Comparison of ENCODE assay signal across 8 cellular contexts in the genomic region with DNA sequence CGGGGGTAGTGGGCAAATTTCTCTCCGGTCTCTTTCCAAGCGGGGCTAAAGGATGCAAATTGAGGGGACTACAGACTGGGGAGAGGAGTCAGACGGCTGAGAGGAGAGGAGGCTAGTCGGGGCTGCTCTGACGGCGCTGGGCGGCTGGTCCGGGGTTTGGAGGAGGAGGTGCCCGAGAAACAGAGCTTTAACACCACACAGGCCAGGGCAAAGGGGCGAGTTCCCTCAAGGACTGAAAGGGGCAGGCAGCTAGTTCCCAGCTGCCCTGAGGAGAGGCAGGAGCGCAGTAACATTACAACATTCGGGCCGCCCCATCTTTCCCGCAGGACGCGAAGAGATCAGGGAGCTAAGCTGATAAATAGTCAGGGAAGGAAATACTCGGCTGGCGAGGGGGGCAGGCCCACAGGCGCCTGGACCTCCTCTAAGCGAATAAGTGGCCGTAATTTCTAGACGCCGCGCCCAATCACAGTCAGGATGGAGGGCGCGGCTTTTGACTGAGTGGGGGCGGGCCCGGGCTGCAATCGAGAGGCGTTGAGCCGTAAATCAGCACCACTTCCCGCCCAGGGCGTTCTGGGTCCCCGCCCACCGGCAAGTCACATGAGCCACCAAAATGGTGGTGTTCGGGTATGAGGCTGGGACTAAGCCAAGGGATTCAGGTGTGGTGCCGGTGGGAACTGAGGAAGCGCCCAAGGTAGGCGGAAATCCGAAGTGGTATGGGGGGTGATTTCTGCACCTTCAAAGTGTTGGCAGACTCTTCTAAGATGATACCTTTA. TPM values are rescaled to one million over a fixed set of nuclear protein-coding genes. Genes with fewer than 3 reads are reported as not detected.
A peak's percentile ranks its signal among the peaks of the same experiment; 100 is the strongest.
DNase-seq lines count a peak whose midpoint lies in the region; ATAC-seq and TF ChIP-seq lines count a peak whose summit lies in the region.

A gene (plus strand): TSS at position 596 of the 773 bp plus-strand sequence. CDS start 15 bp downstream, at position 611.

- POLR2A ChIA-PET in Panc1 (lab: Charles Lee) = interaction anchor here (1.1 kb wide), 1 partner anchor 20 kb away, joined by 3 read pairs; a partner anchor contains a TSS

- no peaks in the 10 kb centered on the region for H3K27me3 Mint-ChIP-seq in activated T-cell treated with anti-CD3 and anti-CD28 coated beads, Interleukin-2, amount 50 U/mL, for 4 hours (ENCODE audit: low read depth)

- H3K9me3 ChIP-seq in Panc1 (ENCODE audit: control insufficient read depth, insufficient read depth, low read depth, low read length) (no peaks in the 10 kb centered on the region), esophagus (ENCODE audit: control insufficient read depth in 2 of 2, insufficient read depth in 1 of 2, low read depth in 1 of 2, low read length in 1 of 2) (no peaks in the 10 kb centered on the region), muscle layer of duodenum (ENCODE audit: control insufficient read depth in 1 of 2, low read length in 2 of 2) (no peaks in the 10 kb centered on the region)

- H3K27ac ChIP-seq in Panc1 (ENCODE audit: low read length) = peak within 1 kb of the TSS; percentile 96
- peak within 1 kb of the TSS; percentile 95 to 98 for H3K27ac ChIP-seq in esophagus (ENCODE audit: low read depth in 2 of 2, low read length in 1 of 2)
- peak within 1 kb of the TSS; percentile 89 for H3K27ac ChIP-seq in muscle layer of duodenum (ENCODE audit: low read length)

- no peaks in the 10 kb centered on the region for H3K9me3 Mint-ChIP-seq in activated T-cell treated with anti-CD3 and anti-CD28 coated beads, Interleukin-2, amount 50 U/mL, for 4 hours

- DNase-seq in DMS53 (lab: John Stamatoyannopoulos, UW) (peak; percentile 100), KG1 (lab: John Stamatoyannopoulos, UW) (peak; percentile 99), Panc1 (ENCODE audit: low read depth, low spot score) (peak; percentile 90)
- DNase-seq in activated T-cell treated with anti-CD3 and anti-CD28 coated beads, Interleukin-2, amount 50 U/mL, for 4 hours = peak; percentile 94
- DNase-seq in stimulated activated CD8-positive, alpha-beta memory T cell treated with anti-CD3 and anti-CD28 coated beads, Interleukin-7, amount 100 ng/mL, for 4 hours (ENCODE audit: low read depth in 2 of 2) = peak; percentile 94 to 97

- H3K4me3 Mint-ChIP-seq in activated T-cell treated with anti-CD3 and anti-CD28 coated beads, Interleukin-2, amount 50 U/mL, for 4 hours = peak within 1 kb of the TSS; percentile 99

- TF ChIP-seq CTCF in Panc1 (IDR thresholded peaks at IDR 0.05) = no peak

- H3K4me1 Mint-ChIP-seq in activated T-cell treated with anti-CD3 and anti-CD28 coated beads, Interleukin-2, amount 50 U/mL, for 4 hours (ENCODE audit: low read depth) = peaks cover 33% of the 10 kb centered on the region

- H3K36me3 Mint-ChIP-seq in activated T-cell treated with anti-CD3 and anti-CD28 coated beads, Interleukin-2, amount 50 U/mL, for 4 hours (ENCODE audit: insufficient read depth) = peaks cover 12% of the 10 kb centered on the region

- H3K36me3 ChIP-seq in Panc1 (ENCODE audit: control insufficient read depth, insufficient read depth, low read length) = peaks cover 5% of the 10 kb centered on the region
- peaks cover 0 to 3% of the 10 kb centered on the region in 2 donors for H3K36me3 ChIP-seq in esophagus (ENCODE audit: control insufficient read depth in 2 of 2, insufficient read depth in 2 of 2, low read length in 1 of 2)
- H3K36me3 ChIP-seq in muscle layer of duodenum (ENCODE audit: control insufficient read depth in 1 of 2, insufficient read depth in 2 of 2, low read length in 2 of 2) = peaks cover 0 to 7% of the 10 kb centered on the region in 2 donors

- H3K4me1 ChIP-seq in Panc1 (ENCODE audit: control insufficient read depth, insufficient read depth, low read length) (peaks cover 34% of the 10 kb centered on the region), esophagus (ENCODE audit: control insufficient read depth in 2 of 2, insufficient read depth in 2 of 2, low read length in 1 of 2) (no peaks in the 10 kb centered on the region), muscle layer of duodenum (ENCODE audit: control insufficient read depth in 1 of 2, insufficient read depth in 2 of 2, low read length in 2 of 2) (peaks cover 5 to 22% of the 10 kb centered on the region in 2 donors)

- H3K4me3 ChIP-seq in Panc1 (ENCODE audit: low read depth in 2 of 2, low read length in 2 of 2) (peak within 1 kb of the TSS; percentile 88 to 98), esophagus (ENCODE audit: low read depth in 1 of 2, low read length in 2 of 2) (peak within 1 kb of the TSS; percentile 83 to 87), muscle layer of duodenum (ENCODE audit: low read depth in 1 of 2, low read length in 2 of 2) (peak within 1 kb of the TSS; percentile 78 to 100)

- CTCF ChIA-PET in Panc1 (lab: Charles Lee) = interaction anchor here (0.6 kb wide), 1 partner anchor 37 kb away, joined by 3 read pairs; a partner anchor contains a TSS

- no TSS peak for BruUV-seq in Panc1 (replicated peaks; lab: Mats Ljungman, UMichigan)

- peak; percentile 99 for ATAC-seq in GM21723 (IDR thresholded peaks at IDR 0.05; ENCODE audit: unreplicated experiment)
- ATAC-seq in Panc1 = peak; percentile 99
- peak; percentile 99 for ATAC-seq in activated T-cell treated with anti-CD3 and anti-CD28 coated beads, Interleukin-2, amount 50 U/mL, for 4 hours

- intact Hi-C loops in Panc1 (cut with micrococcal nuclease; ENCODE audit: unreplicated experiment) = loop anchor here (5.0 kb wide), 2 partner anchors 34 to 49 kb away; no protein-coding TSS in a partner anchor

- H3K27me3 ChIP-seq in Panc1 (ENCODE audit: control insufficient read depth, insufficient read depth, low read length) (no peaks in the 10 kb centered on the region), esophagus (ENCODE audit: control insufficient read depth in 1 of 2, insufficient read depth in 2 of 2, low read length in 2 of 2) (no peaks in the 10 kb centered on the region), muscle layer of duodenum (ENCODE audit: low read depth, low read length) (no peaks in the 10 kb centered on the region)

- 0% methylated on average over 41 of the region's 41 CpGs for WGBS in esophagus, 2 donors

- in situ Hi-C loops in Panc1 (cut with HindIII; ENCODE audit: low pct_unique_long_range_greater_than_20kb, low sequenced_read_pairs) = no loop called here

RNA-seq across cellular contexts. Expression of the gene that starts here (rescaled TPM):
- total RNA-seq in Panc1 (2021; ENCODE audit: unreplicated experiment) = 106 TPM
- polyA plus RNA-seq in Panc1 (2012; ENCODE audit: insufficient read length) = 52.7 TPM
- 10 to 100 TPM; 51.8 to 58.8 (median 56.1) TPM for total RNA-seq in activated T-cell treated with anti-CD3 and anti-CD28 coated beads, Interleukin-2, amount 50 U/mL, for 4 hours
- 10 to 100 TPM; 34.4 to 54.7 TPM for polyA plus RNA-seq in esophagus

Comparison
In these comparisons a context has a peak if more than half of its experiments do, and no peak if none do; other contexts are left out.
1. Peak in every context shown above with its lines: DNase-seq, ATAC-seq, H3K4me3 ChIP-seq and H3K27ac ChIP-seq.